ENCODE assay signal across 8 cellular contexts in genomic region chr15:65305144-65305758, GRCh38. TPM values are rescaled to one million over a fixed set of nuclear protein-coding genes. Genes with fewer than 3 reads are reported as not detected.
DNase-seq lines count a peak whose midpoint lies in the region; ATAC-seq, FAIRE-seq and TF ChIP-seq lines count a peak whose summit lies in the region.

No MANE protein-coding gene starts in this region.

- H3K4me3 Mint-ChIP-seq in activated T-helper 1 cell treated with anti-CD3 and anti-CD28 coated beads, Interleukin-12 subunit alpha, Interleukin-12 subunit beta, Interleukin-2, Interleukin-4 antibody, amounts not matched to agents 30 ng/mL and 10 ng/mL and 1 ng/mL, durations not matched to agents 14 hours and 24 hours and 36 hours: peak overlapping the region; percentile 94

- DNase-seq in AG04450 (ENCODE audit: low read depth, low spot score) (no peak), HCT116 (ENCODE audit: low read depth, low spot score) (no peak), keratinocyte (ENCODE audit: low read depth, low spot score) (peak; percentile 68)
- peak; percentile 26 for DNase-seq in activated T-helper 1 cell treated with anti-CD3 and anti-CD28 coated beads, Interleukin-12 subunit alpha, Interleukin-12 subunit beta, Interleukin-2, Interleukin-4 antibody, amounts not matched to agents 30 ng/mL and 10 ng/mL and 1 ng/mL, durations not matched to agents 14 hours and 24 hours and 36 hours (ENCODE audit: low spot score)
- DNase-seq in stimulated activated naive CD4-positive, alpha-beta T cell (lab: John Stamatoyannopoulos, UW): no peak

- H3K4me1 Mint-ChIP-seq in activated T-helper 1 cell treated with anti-CD3 and anti-CD28 coated beads, Interleukin-12 subunit alpha, Interleukin-12 subunit beta, Interleukin-2, Interleukin-4 antibody, amounts not matched to agents 30 ng/mL and 10 ng/mL and 1 ng/mL, durations not matched to agents 14 hours and 24 hours and 36 hours (ENCODE audit: low read depth): peaks cover 25% of the 10 kb centered on the region

- dilution Hi-C loops in keratinocyte (cut with MboI; ENCODE audit: extremely low pct_ligation_motif_present, low sequenced_read_pairs): no loop called here

- no peaks in the 10 kb centered on the region for H3K9me1 ChIP-seq in keratinocyte (ENCODE audit: control insufficient read depth, extremely low read depth, insufficient read depth, low read length)

- H3K27me3 ChIP-seq in AG04450 (ENCODE audit: control insufficient read depth, insufficient read depth, low read length) (no peaks in the 10 kb centered on the region), HCT116 (ENCODE audit: insufficient read depth, low read length) (no peaks in the 10 kb centered on the region), keratinocyte (ENCODE audit: control insufficient read depth, extremely low read depth, insufficient read depth, low read length) (no peaks in the 10 kb centered on the region)

- H4K20me1 ChIP-seq in HCT116 (ENCODE audit: insufficient read depth): no peaks in the 10 kb centered on the region
- no peaks in the 10 kb centered on the region for H4K20me1 ChIP-seq in keratinocyte (ENCODE audit: control insufficient read depth, extremely low read depth, insufficient read depth, low read length)

- TF ChIP-seq RAD21 in HCT116 (IDR thresholded peaks at IDR 0.05; ENCODE audit: low read depth): no peak

- H3K27ac ChIP-seq in AG04450 (ENCODE audit: low read depth, low read length) (peak overlapping the region; percentile 57), HCT116 (ENCODE audit: low read depth, low read length) (peak overlapping the region; percentile 67), keratinocyte (ENCODE audit: control insufficient read depth, insufficient read depth, low read length) (peak overlapping the region; percentile 100), temporal lobe (ENCODE audit: low read depth, low read length) (peak overlapping the region; percentile 81)

- intact Hi-C loops in HCT116 (cut with micrococcal nuclease): loop anchor here (2.0 kb wide), 1 partner anchor 116 kb away; no protein-coding TSS in a partner anchor
- intact Hi-C loops in activated T-helper 1 cell treated with anti-CD3 and anti-CD28 coated beads, Interleukin-12 subunit alpha, Interleukin-12 subunit beta, Interleukin-2, Interleukin-4 antibody, amounts not matched to agents 30 ng/mL and 10 ng/mL and 1 ng/mL, durations not matched to agents 14 hours and 24 hours and 36 hours (cut with micrococcal nuclease): loop anchor here (2.0 to 10.0 kb wide), 3 partner anchors 172 to 1200 kb away; partner anchors contain the start of genes INTS14, PDCD7, RPL4 and ZWILCH

- H3K36me3 ChIP-seq in HCT116 (ENCODE audit: control insufficient read depth in 1 of 2, insufficient read depth in 2 of 2, low read length in 2 of 2) (no peaks in the 10 kb centered on the region), keratinocyte (ENCODE audit: control insufficient read depth in 2 of 2, extremely low read depth in 1 of 2, insufficient read depth in 2 of 2, low read length in 2 of 2) (no peaks in the 10 kb centered on the region)

- FAIRE-seq in keratinocyte (lab: Jason Lieb, UNC): no peak

- peak overlapping the region; percentile 95 for H3K27ac Mint-ChIP-seq in activated T-helper 1 cell treated with anti-CD3 and anti-CD28 coated beads, Interleukin-12 subunit alpha, Interleukin-12 subunit beta, Interleukin-2, Interleukin-4 antibody, amounts not matched to agents 30 ng/mL and 10 ng/mL and 1 ng/mL, durations not matched to agents 14 hours and 24 hours and 36 hours

- no peaks in the 10 kb centered on the region for H3K79me2 ChIP-seq in HCT116 (ENCODE audit: insufficient read depth, low read length)
- H3K79me2 ChIP-seq in keratinocyte (ENCODE audit: control insufficient read depth, insufficient read depth, low read length): no peaks in the 10 kb centered on the region

- CTCF ChIA-PET in AG04450 (lab: Charles Lee): interaction anchor here (0.6 to 1.9 kb wide), 4 partner anchors 14 to 124 kb away, joined by 5 read pairs; partner anchors contain the start of gene PARP16
- CTCF ChIA-PET in HCT116 (lab: Charles Lee): interaction anchor here (1.0 to 2.0 kb wide), 7 partner anchors 8 to 139 kb away, joined by 3 to 14 read pairs (median 4); partner anchors contain the start of gene CLPX

- H2AFZ ChIP-seq in HCT116 (ENCODE audit: low read depth, low read length, poor library complexity, severe bottlenecking) (no peak overlapping the region), keratinocyte (ENCODE audit: control insufficient read depth, low read length) (no peak overlapping the region)

- no peak for TF ChIP-seq POLR2A in HCT116 (IDR thresholded peaks at IDR 0.05; ENCODE audit: borderline replicate concordance, extremely low read depth, insufficient read depth, insufficient read length)

- H3K36me3 Mint-ChIP-seq in activated T-helper 1 cell treated with anti-CD3 and anti-CD28 coated beads, Interleukin-12 subunit alpha, Interleukin-12 subunit beta, Interleukin-2, Interleukin-4 antibody, amounts not matched to agents 30 ng/mL and 10 ng/mL and 1 ng/mL, durations not matched to agents 14 hours and 24 hours and 36 hours (ENCODE audit: low read depth): no peaks in the 10 kb centered on the region

- no peaks in the 10 kb centered on the region for H3K9me2 ChIP-seq in HCT116 (ENCODE audit: insufficient read depth)

- TF ChIP-seq CTCF in AG04450 (IDR thresholded peaks at IDR 0.05; ENCODE audit: low read depth, low read length): no peak
- no peak for TF ChIP-seq CTCF in HCT116 (IDR thresholded peaks at IDR 0.05 in 2 of 3, conservative IDR thresholded peaks at IDR 0.05 in 1 of 3; ENCODE audit: borderline replicate concordance in 1 of 3, insufficient read depth in 1 of 3, low read depth in 2 of 3, low read length in 2 of 3)
- TF ChIP-seq CTCF in keratinocyte (optimal IDR thresholded peaks at IDR 0.05 in 1 of 3, IDR thresholded peaks at IDR 0.05 in 1 of 3, conservative IDR thresholded peaks at IDR 0.05 in 1 of 3; ENCODE audit: extremely low read depth in 1 of 3, insufficient read depth in 2 of 3, low read length in 3 of 3): no peak

- H3K4me2 ChIP-seq in HCT116 (ENCODE audit: low read length) (peak overlapping the region; percentile 67), keratinocyte (ENCODE audit: control insufficient read depth, extremely low read depth, insufficient read depth, low read depth, low read length) (peak overlapping the region; percentile 7)

- peak; percentile 65 for ATAC-seq in HCT116
- ATAC-seq in HG03280 (IDR thresholded peaks at IDR 0.05; ENCODE audit: unreplicated experiment): no peak
- ATAC-seq in GM19452 (IDR thresholded peaks at IDR 0.05; ENCODE audit: unreplicated experiment): no peak

- RAD21 ChIA-PET in HCT116 (lab: Charles Lee; ENCODE audit: low non-redundant PET in 1 of 2, low total read pairs in 2 of 2, uncharacterized antibody in 2 of 2, unreplicated experiment in 2 of 2): interaction anchor here in 1 of 2 experiments (0.7 to 0.8 kb wide), 2 partner anchors 120 to 272 kb away, joined by 3 read pairs; partner anchors contain the start of gene CLPX

- H3K4me1 ChIP-seq in HCT116 (ENCODE audit: control insufficient read depth in 1 of 2, insufficient read depth in 2 of 2, low read length in 2 of 2) (peaks cover 20 to 29% of the 10 kb centered on the region in 2 experiments), keratinocyte (ENCODE audit: control insufficient read depth, extremely low read depth, insufficient read depth, low read length) (peaks cover 13% of the 10 kb centered on the region)

- POLR2A ChIA-PET in AG04450 (lab: Yijun Ruan, JAX) (interaction anchor here (0.5 to 2.9 kb wide), 39 partner anchors 8 to 1484 kb away, joined by 3 to 55 read pairs (median 4); partner anchors contain the start of genes CLPX, HACD3, PARP16 and PDCD7), HCT116 (lab: Charles Lee) (interaction anchor here (0.6 to 2.4 kb wide), 49 partner anchors 9 to 630 kb away, joined by 3 to 72 read pairs (median 5); partner anchors contain the start of genes CILP, CLPX, PARP16 and RAB11A)

- H3K9ac ChIP-seq in HCT116 (ENCODE audit: low read length) (peak overlapping the region; percentile 43), keratinocyte (ENCODE audit: control insufficient read depth, extremely low read depth, insufficient read depth, low read length) (no peak overlapping the region)

- H3K4me3 ChIP-seq in AG04450 (ENCODE audit: low read depth, low read length) (no peak overlapping the region), HCT116 (replicated peaks in 1 of 2; ENCODE audit: low read depth in 1 of 2, low read length in 2 of 2) (0 out of 4 replicates have a peak overlapping the region, but pooled peaks of 1 of the 2 experiments have one; percentile 15), keratinocyte (ENCODE audit: control insufficient read depth in 2 of 3, extremely low read depth in 1 of 3, insufficient read depth in 2 of 3, low read depth in 1 of 3, low read length in 3 of 3) (no peak overlapping the region)

- H3K9me3 Mint-ChIP-seq in activated T-helper 1 cell treated with anti-CD3 and anti-CD28 coated beads, Interleukin-12 subunit alpha, Interleukin-12 subunit beta, Interleukin-2, Interleukin-4 antibody, amounts not matched to agents 30 ng/mL and 10 ng/mL and 1 ng/mL, durations not matched to agents 14 hours and 24 hours and 36 hours: no peaks in the 10 kb centered on the region

- no TSS peak for BruUV-seq in HCT116 (replicated peaks; lab: Mats Ljungman, UMichigan)

- H3K9me3 ChIP-seq in AG04450 (ENCODE audit: control insufficient read depth, insufficient read depth, low read length) (peaks cover 3% of the 10 kb centered on the region; the same call in 1 of the 2 replicates), HCT116 (ENCODE audit: control insufficient read depth in 1 of 2, insufficient read depth in 1 of 2, low read depth in 1 of 2, low read length in 2 of 2) (no peaks in the 10 kb centered on the region), keratinocyte (ENCODE audit: control insufficient read depth, low read depth, low read length) (no peaks in the 10 kb centered on the region)

- peaks cover 9% of the 10 kb centered on the region for H3K27me3 Mint-ChIP-seq in activated T-helper 1 cell treated with anti-CD3 and anti-CD28 coated beads, Interleukin-12 subunit alpha, Interleukin-12 subunit beta, Interleukin-2, Interleukin-4 antibody, amounts not matched to agents 30 ng/mL and 10 ng/mL and 1 ng/mL, durations not matched to agents 14 hours and 24 hours and 36 hours (ENCODE audit: insufficient read depth)

RNA-seq across cellular contexts. Expression of gene RNU5B-1, which starts 0.8 kb away (rescaled TPM):
- polyA plus RNA-seq in AG04450 (2011; rRNA removed): not detected in 2 replicates
- under 0.01 TPM in 2 replicates for polyA minus RNA-seq in AG04450 (2011; rRNA and poly(A)+ RNA removed)
- not detected for total RNA-seq in HCT116 (2021; ENCODE audit: unreplicated experiment)
- polyA plus RNA-seq in HCT116 (2012): not detected in 2 replicates
- total RNA-seq in activated T-helper 1 cell treated with anti-CD3 and anti-CD28 coated beads, Interleukin-12 subunit alpha, Interleukin-12 subunit beta, Interleukin-2, Interleukin-4 antibody, amounts not matched to agents 30 ng/mL and 10 ng/mL and 1 ng/mL, durations not matched to agents 14 hours and 24 hours and 36 hours: not detected in 2 replicates
- not detected in 3 replicates for polyA plus RNA-seq in keratinocyte
- not detected for polyA plus RNA-seq in keratinocyte (2011; ENCODE audit: low read depth)
- polyA plus RNA-seq in keratinocyte (2011; cell fraction: cytosol; rRNA removed): not detected in 2 replicates
- polyA plus RNA-seq in keratinocyte (2011; cell fraction: nucleus; rRNA removed): not detected in 2 replicates
- polyA plus RNA-seq in keratinocyte (2012; ENCODE audit: low replicate concordance): not detected in 2 replicates
- under 0.01 TPM in 3 replicates for polyA minus RNA-seq in keratinocyte
- polyA minus RNA-seq in keratinocyte (2011; cell fraction: cytosol; rRNA and poly(A)+ RNA removed): not detected
- polyA minus RNA-seq in keratinocyte (2011; cell fraction: nucleus; rRNA and poly(A)+ RNA removed): under 0.01 TPM in 2 replicates
- total RNA-seq in temporal lobe: under 0.01 TPM

RNA-seq across cellular contexts. Expression of gene RNU5A-1, which starts 9.4 kb away (rescaled TPM):
- polyA plus RNA-seq in AG04450 (2011; rRNA removed) (not detected in 2 replicates), keratinocyte (not detected in 3 replicates)
- under 0.01 TPM in 2 replicates for polyA minus RNA-seq in AG04450 (2011; rRNA and poly(A)+ RNA removed)
- total RNA-seq in HCT116 (2021; ENCODE audit: unreplicated experiment) (not detected), temporal lobe (not detected)
- not detected in 2 replicates for polyA plus RNA-seq in HCT116 (2012)
- total RNA-seq in activated T-helper 1 cell treated with anti-CD3 and anti-CD28 coated beads, Interleukin-12 subunit alpha, Interleukin-12 subunit beta, Interleukin-2, Interleukin-4 antibody, amounts not matched to agents 30 ng/mL and 10 ng/mL and 1 ng/mL, durations not matched to agents 14 hours and 24 hours and 36 hours: not detected in 2 replicates
- polyA plus RNA-seq in keratinocyte (2011; ENCODE audit: low read depth): not detected
- not detected in 2 replicates for polyA plus RNA-seq in keratinocyte (2011; cell fraction: cytosol; rRNA removed)
- not detected in 2 replicates for polyA plus RNA-seq in keratinocyte (2011; cell fraction: nucleus; rRNA removed)
- polyA plus RNA-seq in keratinocyte (2012; ENCODE audit: low replicate concordance): not detected in 2 replicates
- polyA minus RNA-seq in keratinocyte: under 0.01 TPM in 3 replicates
- not detected for polyA minus RNA-seq in keratinocyte (2011; cell fraction: cytosol; rRNA and poly(A)+ RNA removed)
- under 0.01 TPM in 2 replicates for polyA minus RNA-seq in keratinocyte (2011; cell fraction: nucleus; rRNA and poly(A)+ RNA removed)

RNA-seq across cellular contexts. Expression of gene PARP16, which starts 18.6 kb away (rescaled TPM):
- 4.5 and 5.3 TPM in 2 replicates for polyA plus RNA-seq in AG04450 (2011; rRNA removed)
- 4.1 and 4.6 TPM in 2 replicates for polyA minus RNA-seq in AG04450 (2011; rRNA and poly(A)+ RNA removed)
- total RNA-seq in HCT116 (2021; ENCODE audit: unreplicated experiment): 9.7 TPM
- 6.4 and 8.4 TPM in 2 replicates for polyA plus RNA-seq in HCT116 (2012)
- 12.4 and 14.0 TPM in 2 replicates for total RNA-seq in activated T-helper 1 cell treated with anti-CD3 and anti-CD28 coated beads, Interleukin-12 subunit alpha, Interleukin-12 subunit beta, Interleukin-2, Interleukin-4 antibody, amounts not matched to agents 30 ng/mL and 10 ng/mL and 1 ng/mL, durations not matched to agents 14 hours and 24 hours and 36 hours
- 1.2 to 3.5 TPM (median 2.1 TPM) in 3 replicates for polyA plus RNA-seq in keratinocyte
- polyA plus RNA-seq in keratinocyte (2011; ENCODE audit: low read depth): 2.8 TPM
- polyA plus RNA-seq in keratinocyte (2011; cell fraction: cytosol; rRNA removed): 2.6 and 3.1 TPM in 2 replicates
- 2.8 and 2.9 TPM in 2 replicates for polyA plus RNA-seq in keratinocyte (2011; cell fraction: nucleus; rRNA removed)
- polyA plus RNA-seq in keratinocyte (2012; ENCODE audit: low replicate concordance): 2.5 and 4.4 TPM in 2 replicates
- 1.5 to 3.9 TPM (median 2.3 TPM) in 3 replicates for polyA minus RNA-seq in keratinocyte
- polyA minus RNA-seq in keratinocyte (2011; cell fraction: cytosol; rRNA and poly(A)+ RNA removed): 2.1 TPM
- polyA minus RNA-seq in keratinocyte (2011; cell fraction: nucleus; rRNA and poly(A)+ RNA removed): 0.74 and 1.7 TPM in 2 replicates
- total RNA-seq in temporal lobe: 6.6 TPM

Comparison
In these comparisons a context has a peak if more than half of its experiments do, and no peak if none do; other contexts are left out.
1. DNase-seq: peak in activated T-helper 1 cell treated with anti-CD3 and anti-CD28 coated beads, Interleukin-12 subunit alpha, Interleukin-12 subunit beta, Interleukin-2, Interleukin-4 antibody, amounts not matched to agents 30 ng/mL and 10 ng/mL and 1 ng/mL, durations not matched to agents 14 hours and 24 hours and 36 hours (single experiment) and keratinocyte (single experiment); none in AG04450 (single experiment), HCT116 (single experiment) and stimulated activated naive CD4-positive, alpha-beta T cell (0 of 6).
2. Peak in every context shown above with its lines, with median percentiles within 50 percentile points of each other: H3K27ac ChIP-seq.